ENCODE assay signal across 10 cellular contexts in genomic region chr22:28812491-28812890, GRCh38. TPM values are rescaled to one million over a fixed set of nuclear protein-coding genes. Genes with fewer than 3 reads are reported as not detected.
DNase-seq lines count a peak whose midpoint lies in the region; ATAC-seq and TF ChIP-seq lines count a peak whose summit lies in the region.
"Had no signal": no experiment of that assay in that cellular context is flagged by ENCODE, and none has a peak within 500 bp of the region (broad histone marks: within the 10 kb centered on the region; RNA-seq: fewer than 3 reads in every experiment).

No MANE protein-coding gene starts in this region.

- no peak overlapping the region for H3K4me3 ChIP-seq in prostate gland
- H3K4me3 ChIP-seq: Peyer's patch had no signal

- no peaks in the 10 kb centered on the region for H3K9me3 Mint-ChIP-seq in CD4-positive, alpha-beta T cell
- H3K9me3 Mint-ChIP-seq in dendritic cell treated with granulocyte-macrophage colony-stimulating factor and Interleukin-4, amounts not matched to agents 40 ng/mL and 50 ng/mL, for 4 days: no peaks in the 10 kb centered on the region
- no peaks in the 10 kb centered on the region for H3K9me3 Mint-ChIP-seq in Calu3 (ENCODE audit: low read depth, unreplicated experiment)

- intact Hi-C loops in CD4-positive, alpha-beta T cell (cut with DNase I, micrococcal nuclease): loop anchor here in 1 of 2 experiments (5.0 kb wide), 1 partner anchor 370 kb away; no protein-coding TSS in a partner anchor
- intact Hi-C loops in dendritic cell treated with granulocyte-macrophage colony-stimulating factor and Interleukin-4, amounts not matched to agents 40 ng/mL and 50 ng/mL, for 4 days (cut with micrococcal nuclease): no loop called here
- intact Hi-C loops in prostate gland (cut with DNase I): no loop called here
- intact Hi-C loops in Calu3 (cut with micrococcal nuclease; ENCODE audit: unreplicated experiment): no loop called here

- H3K27me3 Mint-ChIP-seq in CD4-positive, alpha-beta T cell: no peaks in the 10 kb centered on the region
- no peaks in the 10 kb centered on the region for H3K27me3 Mint-ChIP-seq in dendritic cell treated with granulocyte-macrophage colony-stimulating factor and Interleukin-4, amounts not matched to agents 40 ng/mL and 50 ng/mL, for 4 days
- H3K27me3 Mint-ChIP-seq in Calu3 (ENCODE audit: unreplicated experiment): no peaks in the 10 kb centered on the region

- CTCF ChIA-PET in CD4-positive, alpha-beta T cell (lab: Charles Lee): interaction anchor here (1.1 to 1.9 kb wide), 3 partner anchors 10 to 17 kb away, joined by 4 to 9 read pairs (median 8); no protein-coding TSS in a partner anchor
- CTCF ChIA-PET in HEK293T (lab: Yijun Ruan, JAX): interaction anchor here (0.6 kb wide), 2 partner anchors 25 to 29 kb away, joined by 3 read pairs; no protein-coding TSS in a partner anchor
- CTCF ChIA-PET in Calu3 (lab: Charles Lee): no interaction called here

- H3K36me3 Mint-ChIP-seq in CD4-positive, alpha-beta T cell (ENCODE audit: low read depth): peaks cover 10% of the 10 kb centered on the region
- no peaks in the 10 kb centered on the region for H3K36me3 Mint-ChIP-seq in dendritic cell treated with granulocyte-macrophage colony-stimulating factor and Interleukin-4, amounts not matched to agents 40 ng/mL and 50 ng/mL, for 4 days (ENCODE audit: low read depth)
- H3K36me3 Mint-ChIP-seq in Calu3 (ENCODE audit: insufficient read depth, unreplicated experiment): peaks cover 14% of the 10 kb centered on the region

- peaks cover 11% of the 10 kb centered on the region for H3K4me1 ChIP-seq in prostate gland (replicated peaks)

- H3K4me3 Mint-ChIP-seq in CD4-positive, alpha-beta T cell: peak overlapping the region; percentile 69
- no peak overlapping the region for H3K4me3 Mint-ChIP-seq in dendritic cell treated with granulocyte-macrophage colony-stimulating factor and Interleukin-4, amounts not matched to agents 40 ng/mL and 50 ng/mL, for 4 days
- no peak overlapping the region for H3K4me3 Mint-ChIP-seq in Calu3 (ENCODE audit: low read depth, unreplicated experiment)

- no TSS peak for BruUV-seq in Calu3 (replicated peaks; lab: Mats Ljungman, UMichigan)

- in situ Hi-C loops in GM13976 (cut with MboI; ENCODE audit: low sequenced_read_pairs, unreplicated experiment): loop anchor here (25.0 kb wide), 1 partner anchor 925 kb away; no protein-coding TSS in a partner anchor

- DNase-seq in CD4-positive, alpha-beta T cell: no peak
- DNase-seq in prostate gland (ENCODE audit: low spot score) (no peak), hippocampal formation (lab: John Stamatoyannopoulos, UW) (no peak), HEK293T (ENCODE audit: extremely low spot score) (no peak), Calu3 (no peak), GM13976 (ENCODE audit: low spot score) (no peak)
- DNase-seq: hypothalamus had no signal

- H3K9me3 ChIP-seq in CD4-positive, alpha-beta T cell (ENCODE audit: control insufficient read depth, low read length): no peaks in the 10 kb centered on the region
- H3K9me3 ChIP-seq in KOPT-K1 (ENCODE audit: insufficient read depth, low read length, poor library complexity, severe bottlenecking) (no peaks in the 10 kb centered on the region), prostate gland (no peaks in the 10 kb centered on the region)
- H3K9me3 ChIP-seq: Peyer's patch had no signal

- POLR2A ChIA-PET in CD4-positive, alpha-beta T cell (lab: Charles Lee): interaction anchor here (1.2 to 5.2 kb wide), 6 partner anchors 10 to 71 kb away, joined by 4 to 161 read pairs (median 9); partner anchors contain the start of genes CCDC117, XBP1 and ZNRF3
- POLR2A ChIA-PET in HEK293T (lab: Yijun Ruan, JAX): interaction anchor here (6.7 kb wide), 1 partner anchor 12 kb away, joined by 48 read pairs; the partner anchor contains the start of gene XBP1

- no peaks in the 10 kb centered on the region for H3K36me3 ChIP-seq in KOPT-K1 (ENCODE audit: insufficient read depth, low read length)
- no peaks in the 10 kb centered on the region for H3K36me3 ChIP-seq in prostate gland
- H3K36me3 ChIP-seq: Peyer's patch had no signal

- H3K27ac ChIP-seq in CD4-positive, alpha-beta T cell (ENCODE audit: low read depth, low read length): peak overlapping the region; percentile 24
- H3K27ac ChIP-seq in KOPT-K1 (ENCODE audit: low read depth, low read length, poor library complexity, severe bottlenecking): peak overlapping the region; percentile 67
- H3K27ac ChIP-seq in prostate gland: peak overlapping the region; percentile 18 to 58

- WGBS in prostate gland: 44% methylated on average over 5 of the region's 5 CpGs

- no peak for ATAC-seq in CD4-positive, alpha-beta T cell (ENCODE audit: poor library complexity)

- peak overlapping the region; percentile 81 for H3K27ac Mint-ChIP-seq in CD4-positive, alpha-beta T cell
- peak overlapping the region; percentile 91 for H3K27ac Mint-ChIP-seq in dendritic cell treated with granulocyte-macrophage colony-stimulating factor and Interleukin-4, amounts not matched to agents 40 ng/mL and 50 ng/mL, for 4 days
- no peak overlapping the region for H3K27ac Mint-ChIP-seq in Calu3 (ENCODE audit: unreplicated experiment)

- no peaks in the 10 kb centered on the region for H3K27me3 ChIP-seq in CD4-positive, alpha-beta T cell (ENCODE audit: control insufficient read depth, insufficient read depth, low read length)
- H3K27me3 ChIP-seq in prostate gland (replicated peaks; ENCODE audit: insufficient read depth): no peaks in the 10 kb centered on the region
- H3K27me3 ChIP-seq: Peyer's patch had no signal

- peaks cover 72% of the 10 kb centered on the region for H3K4me1 Mint-ChIP-seq in CD4-positive, alpha-beta T cell (ENCODE audit: low read depth)
- H3K4me1 Mint-ChIP-seq in dendritic cell treated with granulocyte-macrophage colony-stimulating factor and Interleukin-4, amounts not matched to agents 40 ng/mL and 50 ng/mL, for 4 days (ENCODE audit: low read depth): peaks cover 70% of the 10 kb centered on the region
- peaks cover 17% of the 10 kb centered on the region for H3K4me1 Mint-ChIP-seq in Calu3 (ENCODE audit: low read depth, unreplicated experiment)

- no peak for TF ChIP-seq CTCF in CD4-positive, alpha-beta T cell (IDR thresholded peaks at IDR 0.05)
- TF ChIP-seq CTCF in prostate gland (IDR thresholded peaks at IDR 0.05): no peak
- no peak for TF ChIP-seq CTCF in Calu3 (IDR thresholded peaks at IDR 0.05; ENCODE audit: unreplicated experiment)
- TF ChIP-seq CTCF in GM13976 (IDR thresholded peaks at IDR 0.05; ENCODE audit: borderline replicate concordance, control extremely low read depth, extremely low read depth, insufficient read depth, missing control alignments): no peak

- no peak for TF ChIP-seq POLR2A in prostate gland (IDR thresholded peaks at IDR 0.05)

TF ChIP-seq in HEK293T, 16 proteins besides CTCF, POLR2A, EP300 and RAD21:
- TF ChIP-seq ELF4 (IDR thresholded peaks at IDR 0.05) (no peak), TARDBP (IDR thresholded peaks at IDR 0.05) (no peak), ARNT (IDR thresholded peaks at IDR 0.05) (no peak), FOXK2 (IDR thresholded peaks at IDR 0.05) (no peak), HDGF (IDR thresholded peaks at IDR 0.05; ENCODE audit: borderline replicate concordance) (no peak), SP1 (IDR thresholded peaks at IDR 0.05) (no peak)

RNA-seq across cellular contexts. Expression of gene XBP1, which starts 12.1 kb away (rescaled TPM):
- total RNA-seq in CD4-positive, alpha-beta T cell: 100 to 1,000 TPM; 180 to 190 TPM
- total RNA-seq in prostate gland (100 to 1,000 TPM; 200 to 798 TPM), Calu3 (2022) (179 and 192 TPM in 2 replicates)

RNA-seq across cellular contexts. Expression of gene CCDC117, which starts 40.0 kb away (rescaled TPM):
- 10 to 100 TPM; 14.2 to 16.1 TPM for total RNA-seq in CD4-positive, alpha-beta T cell
- total RNA-seq in prostate gland (10 to 100 TPM; 29.5 to 54.4 TPM), Calu3 (2022) (25.4 and 27.0 TPM in 2 replicates)
